ENCODE assay signal across 8 cellular contexts in the genomic region with DNA sequence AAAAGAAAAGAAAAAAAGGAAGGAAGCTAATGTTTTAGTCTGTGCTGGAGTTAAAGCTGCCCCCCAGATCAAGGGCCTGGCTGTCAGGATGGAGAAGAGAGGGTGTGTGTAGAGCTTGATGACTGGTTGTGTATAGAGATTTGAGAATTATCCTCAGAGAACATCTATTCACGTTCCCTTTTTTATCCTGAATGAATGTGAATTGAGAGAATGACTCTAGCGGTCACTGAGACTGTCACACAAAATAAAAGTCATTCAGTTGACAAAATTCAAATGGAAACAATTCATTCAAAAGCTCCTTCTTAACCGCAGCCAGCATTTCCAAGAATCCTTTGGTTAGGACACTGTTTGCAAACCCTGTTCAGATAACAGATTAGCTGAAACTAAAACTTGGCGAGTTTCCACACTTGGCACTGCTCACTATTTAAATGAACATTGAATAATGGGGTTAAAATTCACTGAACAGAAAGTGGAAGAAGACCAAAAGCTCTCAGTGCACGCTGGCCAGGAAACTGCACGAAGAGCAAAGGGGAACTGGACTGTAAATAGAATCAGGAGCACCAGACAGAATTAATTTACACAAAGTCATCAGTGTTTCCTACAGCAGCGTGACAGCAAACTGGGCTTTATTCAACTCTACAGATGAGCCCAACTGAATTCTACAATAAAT. TPM values are rescaled to one million over a fixed set of nuclear protein-coding genes. Genes with fewer than 3 reads are reported as not detected.
DNase-seq lines count a peak whose midpoint lies in the region; ATAC-seq and TF ChIP-seq lines count a peak whose summit lies in the region.

No MANE protein-coding gene starts in this region.

- TF ChIP-seq CTCF in A673 (conservative IDR thresholded peaks at IDR 0.05; ENCODE audit: low read depth, low read length) = no peak
- no peak for TF ChIP-seq CTCF in testis (IDR thresholded peaks at IDR 0.05)
- TF ChIP-seq CTCF in GM13977 (IDR thresholded peaks at IDR 0.05; ENCODE audit: extremely low read depth, insufficient read depth, missing control alignments) = no peak

- ATAC-seq in GM18511 (IDR thresholded peaks at IDR 0.05; ENCODE audit: unreplicated experiment) = peak; percentile 92
- peak; percentile 75 for ATAC-seq in HG03439 (IDR thresholded peaks at IDR 0.05; ENCODE audit: unreplicated experiment)

- H3K36me3 Mint-ChIP-seq in activated CD4-positive, alpha-beta memory T cell treated with anti-CD3 and anti-CD28 coated beads for 36 hours = no peaks in the 10 kb centered on the region

- H3K4me1 Mint-ChIP-seq in activated CD4-positive, alpha-beta memory T cell treated with anti-CD3 and anti-CD28 coated beads for 36 hours (ENCODE audit: low read depth) = peaks cover 12% of the 10 kb centered on the region

- CTCF ChIA-PET in A673 (lab: Charles Lee) = no interaction called here
- CTCF ChIA-PET in activated CD4-positive, alpha-beta memory T cell treated with anti-CD3 and anti-CD28 coated beads for 36 hours (lab: Charles Lee) = interaction anchor here (1.2 to 1.4 kb wide), 4 partner anchors 8 to 410 kb away, joined by 3 read pairs; no protein-coding TSS in a partner anchor

- H3K9me3 ChIP-seq in A673 (ENCODE audit: low read depth, low read length, poor library complexity, severe bottlenecking) (no peaks in the 10 kb centered on the region), testis (no peaks in the 10 kb centered on the region)

- no peak overlapping the region for H3K27ac ChIP-seq in A673 (ENCODE audit: low read depth, low read length, poor library complexity, severe bottlenecking)
- no peak overlapping the region for H3K27ac ChIP-seq in testis

- H3K27me3 Mint-ChIP-seq in activated CD4-positive, alpha-beta memory T cell treated with anti-CD3 and anti-CD28 coated beads for 36 hours = peaks cover 5% of the 10 kb centered on the region

- peaks cover 6% of the 10 kb centered on the region for H3K4me1 ChIP-seq in A673 (ENCODE audit: insufficient read depth, low read length, poor library complexity, severe bottlenecking)
- H3K4me1 ChIP-seq in testis = peaks cover 7% of the 10 kb centered on the region

- in situ Hi-C loops in GM13977 (cut with MboI; ENCODE audit: low pct_unique_long_range_greater_than_20kb, low sequenced_read_pairs, unreplicated experiment) = no loop called here

- no peak overlapping the region for H3K4me3 Mint-ChIP-seq in activated CD4-positive, alpha-beta memory T cell treated with anti-CD3 and anti-CD28 coated beads for 36 hours

- TF ChIP-seq POLR2A in testis (IDR thresholded peaks at IDR 0.05) = no peak

- no peaks in the 10 kb centered on the region for H3K27me3 ChIP-seq in A673 (replicated peaks; ENCODE audit: insufficient read depth, low read depth, low read length, poor library complexity)
- no peaks in the 10 kb centered on the region for H3K27me3 ChIP-seq in testis

- H3K4me3 ChIP-seq in A673 (ENCODE audit: low read depth, low read length, poor library complexity, severe bottlenecking) (peak overlapping the region; percentile 17), testis (no peak overlapping the region)

- POLR2A ChIA-PET in A673 (lab: Charles Lee; ENCODE audit: low non-redundant PET) = no interaction called here
- POLR2A ChIA-PET in activated CD4-positive, alpha-beta memory T cell treated with anti-CD3 and anti-CD28 coated beads for 36 hours (lab: Charles Lee) = interaction anchor here (1.1 to 1.3 kb wide), 3 partner anchors 15 to 80 kb away, joined by 3 to 6 read pairs (median 3); a partner anchor contains a TSS

- DNase-seq in A673 (ENCODE audit: low spot score) (peak; percentile 30), iris pigment epithelial cell (ENCODE audit: low read depth) (peak; percentile 87), testis (peak; percentile 33), NCI-H2227 (lab: John Stamatoyannopoulos, UW; ENCODE audit: unreplicated experiment) (no peak), GM13977 (ENCODE audit: low spot score) (no peak)
- DNase-seq in activated CD4-positive, alpha-beta memory T cell treated with anti-CD3 and anti-CD28 coated beads for 36 hours = peak; percentile 18

- WGBS in testis, 2 donors = 21 to 35% methylated on average over 7 of the region's 7 CpGs

- H3K36me3 ChIP-seq in A673 (ENCODE audit: insufficient read depth, low read length, poor library complexity, severe bottlenecking) = no peaks in the 10 kb centered on the region
- no peaks in the 10 kb centered on the region for H3K36me3 ChIP-seq in testis (ENCODE audit: low read depth, missing control alignments)

- intact Hi-C loops in A673 (cut with micrococcal nuclease; ENCODE audit: unreplicated experiment) (no loop called here), testis (cut with DNase I; ENCODE audit: low total_unique reads) (no loop called here)
- intact Hi-C loops in activated CD4-positive, alpha-beta memory T cell treated with anti-CD3 and anti-CD28 coated beads for 36 hours (cut with micrococcal nuclease) = no loop called here

- H3K27ac Mint-ChIP-seq in activated CD4-positive, alpha-beta memory T cell treated with anti-CD3 and anti-CD28 coated beads for 36 hours = no peak overlapping the region

- BruUV-seq in A673 (replicated peaks; lab: Mats Ljungman, UMichigan) = no TSS peak

- H3K9me3 Mint-ChIP-seq in activated CD4-positive, alpha-beta memory T cell treated with anti-CD3 and anti-CD28 coated beads for 36 hours = peaks cover 5% of the 10 kb centered on the region

RNA-seq across cellular contexts. Expression of a gene that starts 13.6 kb away (rescaled TPM):
- 9.9 and 12.1 TPM in 2 replicates for total RNA-seq in A673 (2021)
- total RNA-seq in activated CD4-positive, alpha-beta memory T cell treated with anti-CD3 and anti-CD28 coated beads for 36 hours = 10 to 100 TPM; 14.3 to 15.1 TPM
- 10 to 100 TPM in 1 of 2 donors, 1 to 10 TPM in 1; 8.4 to 11.3 TPM for total RNA-seq in testis
- 5.6 TPM for polyA plus RNA-seq in testis (ENCODE audit: insufficient read depth, low read depth, low replicate concordance)

Comparison
In these comparisons a context has a peak if more than half of its experiments do, and no peak if none do; other contexts are left out.
1. DNase-seq: peak in A673 (single experiment), activated CD4-positive, alpha-beta memory T cell treated with anti-CD3 and anti-CD28 coated beads for 36 hours (single experiment), iris pigment epithelial cell (single experiment) and testis (single experiment); none in NCI-H2227 (single experiment) and GM13977 (single experiment).